In the genomic region with DNA sequence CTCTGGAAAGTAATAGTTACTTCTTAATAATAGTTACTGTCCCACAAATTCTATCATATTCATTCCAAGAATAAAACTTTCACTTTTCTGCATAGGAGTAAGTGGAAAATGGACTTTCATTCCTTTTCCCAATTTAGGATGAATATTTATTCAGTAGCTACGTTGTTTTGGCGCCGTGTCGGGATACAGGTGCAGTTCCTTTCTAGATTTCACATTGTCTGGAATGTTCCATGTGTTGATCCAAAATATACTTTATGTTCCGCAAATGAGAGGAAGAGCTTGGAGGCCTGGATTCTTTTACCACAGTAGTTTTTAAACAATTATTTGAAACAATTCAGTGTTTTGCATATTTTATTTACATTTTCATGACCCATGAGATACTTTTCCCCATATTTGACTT, we compare ENCODE assay signal across 24 cellular contexts. TPM values are rescaled to one million over a fixed set of nuclear protein-coding genes. Genes with fewer than 3 reads are reported as not detected.
DNase-seq lines count a peak whose midpoint lies in the region; ATAC-seq, FAIRE-seq and TF ChIP-seq lines count a peak whose summit lies in the region.
"Had no signal": no experiment of that assay in that cellular context is flagged by ENCODE, and none has a peak within 500 bp of the region (broad histone marks: within the 10 kb centered on the region; RNA-seq: fewer than 3 reads in every experiment).

No MANE protein-coding gene starts in this region.

- H2AFZ ChIP-seq in IMR-90 (replicated peaks; ENCODE audit: low read length, poor library complexity) = no peak overlapping the region
- H2AFZ ChIP-seq: GM23248 had no signal

- H3K27ac Mint-ChIP-seq in CD14-positive monocyte = peak overlapping the region in 6 of 7 donors; percentile 35 to 80 (median 66)
- H3K27ac Mint-ChIP-seq: B cell; CD4-positive, alpha-beta T cell had no signal

- H3K4me3 Mint-ChIP-seq in CD14-positive monocyte = no peak overlapping the region
- H3K4me3 Mint-ChIP-seq: B cell; CD4-positive, alpha-beta T cell had no signal

- H3K4ac ChIP-seq in IMR-90 (ENCODE audit: low read depth, low read length) = no peak overlapping the region

- H3K36me3 ChIP-seq in IMR-90 (ENCODE audit: control insufficient read depth, insufficient read depth, low read length) (no peaks in the 10 kb centered on the region), esophagus squamous epithelium (no peaks in the 10 kb centered on the region)
- H3K36me3 ChIP-seq: BLaER1 had no signal

- dilution Hi-C loops in IMR-90 (cut with HindIII; ENCODE audit: low sequenced_read_pairs, unreplicated experiment) = no loop called here

- intact Hi-C loops in CD14-positive monocyte (cut with micrococcal nuclease) = no loop called here
- intact Hi-C loops in IMR-90 (cut with micrococcal nuclease) = no loop called here
- intact Hi-C loops in esophagus squamous epithelium (cut with DNase I) = no loop called here

- H3K56ac ChIP-seq in IMR-90 (ENCODE audit: extremely low read depth, insufficient read depth, low read length) = no peak overlapping the region

- in situ Hi-C loops in IMR-90 (cut with MboI; ENCODE audit: low sequenced_read_pairs) = no loop called here

- no peak for TF ChIP-seq EP300 in A549 (IDR thresholded peaks at IDR 0.05)

- H3K9ac ChIP-seq in IMR-90 (ENCODE audit: low read depth, low read length) = no peak overlapping the region
- H3K9ac ChIP-seq: BLaER1, GM23248 had no signal

- H3K4me3 ChIP-seq in A549 = no peak overlapping the region
- H3K4me3 ChIP-seq in IMR-90 (ENCODE audit: insufficient read depth, low read depth, low read length) = no peak overlapping the region
- H3K4me3 ChIP-seq in esophagus squamous epithelium = no peak overlapping the region
- H3K4me3 ChIP-seq: BLaER1, GM23248 had no signal

- H3K18ac ChIP-seq in IMR-90 (ENCODE audit: low read depth, low read length) = no peak overlapping the region

- H4K5ac ChIP-seq in IMR-90 (ENCODE audit: low read depth, low read length) = no peak overlapping the region

- no peaks in the 10 kb centered on the region for H3K9me3 Mint-ChIP-seq in CD14-positive monocyte
- H3K9me3 Mint-ChIP-seq: CD4-positive, alpha-beta T cell had no signal

- ATAC-seq in A549 (no peak), IMR-90 (ENCODE audit: low read depth) (no peak), GM19023 (IDR thresholded peaks at IDR 0.05; ENCODE audit: unreplicated experiment) (no peak)

- no peak overlapping the region for H3K14ac ChIP-seq in IMR-90 (replicated peaks; ENCODE audit: low read depth, low read length)

- no peak for DNase-seq in A549 (ENCODE audit: low read depth in 1 of 2, low spot score in 1 of 2)
- no peak for DNase-seq in CD14-positive monocyte (ENCODE audit: low spot score)
- no peak for DNase-seq in IMR-90
- DNase-seq in dermis microvascular lymphatic vessel endothelial cell (ENCODE audit: low read depth in 2 of 2) = peak; percentile 55 to 79
- DNase-seq in NCI-H774 (lab: John Stamatoyannopoulos, UW) = no peak
- no peak for DNase-seq in esophagus squamous epithelium (lab: John Stamatoyannopoulos, UW)
- no peak for DNase-seq in activated CD4-positive, alpha-beta T cell treated with anti-CD3 and anti-CD28 coated beads, Interleukin-2, amount 50 U/mL, for 48 hours
- DNase-seq: Calu3; CD4-positive, alpha-beta T cell; COR-L47; DMS53; DMS79 treated with DMSO at 0.1 percent for 48 hours; GF-D8; GM23248; H7; HCEC 1CT had no signal

- H2BK15ac ChIP-seq in IMR-90 (ENCODE audit: low read depth, low read length) = no peak overlapping the region

- no peak for TF ChIP-seq RAD21 in A549 (conservative IDR thresholded peaks at IDR 0.05 in 1 of 2, IDR thresholded peaks at IDR 0.05 in 1 of 2)
- no peak for TF ChIP-seq RAD21 in IMR-90 (IDR thresholded peaks at IDR 0.05; ENCODE audit: low read length)

- no peak overlapping the region for H4K8ac ChIP-seq in IMR-90 (ENCODE audit: low read depth in 2 of 2, low read length in 2 of 2)

- H3K27me3 ChIP-seq in IMR-90 (ENCODE audit: control insufficient read depth, insufficient read depth, low read length) (no peaks in the 10 kb centered on the region), esophagus squamous epithelium (no peaks in the 10 kb centered on the region)
- H3K27me3 ChIP-seq: BLaER1 had no signal

- WGBS in A549 (ENCODE audit: missing lambda C conversion rate) = 95% methylated on average over 5 of the region's 5 CpGs
- no CpG with 5 or more reads among the region's 5 CpGs for WGBS in IMR-90 (ENCODE audit: extremely low coverage in 2 of 2, insufficient read length in 1 of 2), 2 experiments
- 79 to 83% methylated on average over 5 of the region's 5 CpGs for WGBS in esophagus squamous epithelium, 2 donors

- FAIRE-seq in A549 (lab: Jason Lieb, UNC) = peak; percentile 13
- FAIRE-seq: GM12891, GM18507, H1 had no signal

- no peaks in the 10 kb centered on the region for H3K79me1 ChIP-seq in IMR-90 (ENCODE audit: low read depth in 1 of 2, low read length in 2 of 2)

- H3K9me3 ChIP-seq in A549 = no peaks in the 10 kb centered on the region
- no peaks in the 10 kb centered on the region for H3K9me3 ChIP-seq in IMR-90 (ENCODE audit: control insufficient read depth, insufficient read depth, low read length)
- H3K9me3 ChIP-seq in esophagus squamous epithelium = no peaks in the 10 kb centered on the region
- H3K9me3 ChIP-seq: BLaER1 had no signal

- POLR2A ChIA-PET in A549 (lab: Yijun Ruan, JAX) (no interaction called here), IMR-90 (lab: Charles Lee; ENCODE audit: unreplicated experiment) (no interaction called here)

- H2AK5ac ChIP-seq in IMR-90 (ENCODE audit: low read depth, low read length) = no peak overlapping the region

- no TSS peak for BruUV-seq in IMR-90 (replicated peaks; lab: Mats Ljungman, UMichigan)

- no peak overlapping the region for H4K91ac ChIP-seq in IMR-90 (ENCODE audit: insufficient read depth, low read depth, low read length)

- H2BK120ac ChIP-seq in IMR-90 (ENCODE audit: low read depth, low read length) = no peak overlapping the region

- TF ChIP-seq CTCF in A549 (IDR thresholded peaks at IDR 0.05) (no peak), CD14-positive monocyte (IDR thresholded peaks at IDR 0.05) (no peak), IMR-90 (conservative IDR thresholded peaks at IDR 0.05; ENCODE audit: low read depth, low read length) (no peak), esophagus squamous epithelium (IDR thresholded peaks at IDR 0.05) (no peak)

- no peaks in the 10 kb centered on the region for H4K20me1 ChIP-seq in IMR-90 (ENCODE audit: insufficient read depth, low read length)
- H4K20me1 ChIP-seq: BLaER1 had no signal

- no peaks in the 10 kb centered on the region for H3K36me3 Mint-ChIP-seq in CD14-positive monocyte

- TF ChIP-seq POLR2A in A549 (IDR thresholded peaks at IDR 0.05; ENCODE audit: low read length) (no peak), IMR-90 (IDR thresholded peaks at IDR 0.05; ENCODE audit: low read depth, low read length) (no peak), esophagus squamous epithelium (IDR thresholded peaks at IDR 0.05) (no peak)

- peaks cover 0 to 2% (median 0%) of the 10 kb centered on the region in 3 donors for H3K27me3 Mint-ChIP-seq in CD14-positive monocyte (ENCODE audit: low read depth in 3 of 3)
- H3K27me3 Mint-ChIP-seq: CD4-positive, alpha-beta T cell had no signal

- H3K27ac ChIP-seq in A549 (peak overlapping the region in 1 of 2 experiments; percentile 29; a peak in 1 of 6 replicates), IMR-90 (ENCODE audit: insufficient read depth, low read length) (peak overlapping the region; percentile 12; the same call in 1 of the 2 replicates), esophagus squamous epithelium (peak overlapping the region in 1 of 4 donors; percentile 13)
- H3K27ac ChIP-seq: BLaER1, C4-2B, GM23248 had no signal

- peaks cover 38% of the 10 kb centered on the region for H3K4me1 Mint-ChIP-seq in CD14-positive monocyte
- H3K4me1 Mint-ChIP-seq: B cell had no signal

- CTCF ChIA-PET in A549 (lab: Yijun Ruan, JAX) (interaction anchor here (1.6 to 2.1 kb wide), 3 partner anchors 39 to 131 kb away, joined by 3 to 6 read pairs (median 4); no protein-coding TSS in a partner anchor), IMR-90 (lab: Yijun Ruan, JAX) (interaction anchor here (0.6 kb wide), 2 partner anchors 47 to 131 kb away, joined by 3 to 4 read pairs; no protein-coding TSS in a partner anchor)

- H2BK5ac ChIP-seq in IMR-90 (ENCODE audit: low read depth, low read length, poor library complexity, severe bottlenecking) = no peak overlapping the region

- H3K4me1 ChIP-seq in A549 (peaks cover 38% of the 10 kb centered on the region), IMR-90 (ENCODE audit: control insufficient read depth, insufficient read depth, low read length) (peaks cover 4% of the 10 kb centered on the region), esophagus squamous epithelium (peaks cover 0 to 6% (median 0%) of the 10 kb centered on the region in 3 donors)
- H3K4me1 ChIP-seq: BLaER1 had no signal

- no peak overlapping the region for H3K23ac ChIP-seq in IMR-90 (ENCODE audit: low read depth, low read length)

- H3K4me2 ChIP-seq in A549 (no peak overlapping the region; the same call in 2 of the 3 replicates), IMR-90 (ENCODE audit: low read depth, low read length) (no peak overlapping the region)
- H3K4me2 ChIP-seq: BLaER1 had no signal

- H2BK20ac ChIP-seq in IMR-90 (ENCODE audit: low read depth, low read length) = no peak overlapping the region

- no peaks in the 10 kb centered on the region for H3K9me1 ChIP-seq in IMR-90 (ENCODE audit: insufficient read depth, low read length)

- H2AK9ac ChIP-seq in IMR-90 (replicated peaks; ENCODE audit: low read depth, low read length, poor library complexity) = no peak overlapping the region

TF ChIP-seq in A549, 52 proteins besides CTCF, POLR2A, EP300 and RAD21 (continues in another document):
- no peak for TF ChIP-seq POLR2AphosphoS2 (conservative IDR thresholded peaks at IDR 0.05; ENCODE audit: low read length)
- TF ChIP-seq CBX8 (IDR thresholded peaks at IDR 0.05) = no peak
- TF ChIP-seq MAFK (IDR thresholded peaks at IDR 0.05; ENCODE audit: partially characterized antibody) = no peak

TF ChIP-seq in IMR-90, 13 proteins besides CTCF, POLR2A, EP300 and RAD21 (continues in another document):
- TF ChIP-seq MAFK (IDR thresholded peaks at IDR 0.05; ENCODE audit: low read depth, low read length) (no peak), BHLHE40 (IDR thresholded peaks at IDR 0.05; ENCODE audit: low read depth, low read length) (no peak), CHD1 (IDR thresholded peaks at IDR 0.05; ENCODE audit: low read depth, low read length) (no peak)

RNA-seq across cellular contexts. Expression of a gene that starts 22.8 kb away (rescaled TPM):
- polyA plus RNA-seq in A549 (2011; rRNA removed) (43.1 and 51.0 TPM in 2 replicates), A549 (2017; fragmentation: RNase III; extraction: RNeasy Plus Mini Kit Qiagen cat#74134 plus additional on column Dnase treatment) (34.6 to 38.9 TPM (median 35.2 TPM) in 3 replicates), CD14-positive monocyte (1 to 10 TPM in 1 of 2 donors, under 1 TPM in 1; 0.56 to 2.0 TPM), IMR-90 (2012; rRNA removed) (11.2 and 11.5 TPM in 2 replicates)
- 15.6 and 18.4 TPM in 2 replicates for polyA plus RNA-seq in A549 (2012; cell fraction: cytosol; rRNA removed)
- polyA plus RNA-seq in A549 (2012; cell fraction: nucleus; rRNA removed) = 8.5 and 10.5 TPM in 2 replicates
- polyA minus RNA-seq in A549 (2011; rRNA and poly(A)+ RNA removed) = 51.3 and 55.0 TPM in 2 replicates
- total RNA-seq in IMR-90 (2012; rRNA removed) (21.9 and 23.8 TPM in 2 replicates), dermis microvascular lymphatic vessel endothelial cell (56.0 and 58.8 TPM in 2 replicates), esophagus squamous epithelium (10 to 100 TPM in 3 of 4 donors, 1 to 10 TPM in 1; 6.3 to 13.8 (median 11.4) TPM)
- 5.5 and 9.1 TPM in 2 replicates for polyA plus RNA-seq in IMR-90 (2012; cell fraction: cytosol; rRNA removed)
- polyA plus RNA-seq in IMR-90 (2012; cell fraction: nucleus; rRNA removed; ENCODE audit: low replicate concordance) = 2.9 and 14.1 TPM in 2 replicates
- total RNA-seq: G401, H1 had no signal

Comparison
In these comparisons a context has a peak if more than half of its experiments do, and no peak if none do; other contexts are left out.
1. DNase-seq: peak in dermis microvascular lymphatic vessel endothelial cell (2 of 2); none in A549 (0 of 2), CD14-positive monocyte (single experiment), IMR-90 (single experiment), NCI-H774 (single experiment), esophagus squamous epithelium (single experiment) and activated CD4-positive, alpha-beta T cell treated with anti-CD3 and anti-CD28 coated beads, Interleukin-2, amount 50 U/mL, for 48 hours (0 of 2).